Comparison of ENCODE assay signal across 8 cellular contexts in genomic region chr20:40612247-40612646, GRCh38.
"Had no signal": no experiment of that assay in that cellular context is flagged by ENCODE, and none has a peak within 500 bp of the region (broad histone marks: within the 10 kb centered on the region; RNA-seq: fewer than 3 reads in every experiment).

No MANE protein-coding gene starts in this region.

- H3K4me3 ChIP-seq: GM12878 had no signal

- FAIRE-seq: G401.6, GM12878, GM12891, GM12892, GM18507, GM19239 had no signal

- DNase-seq: GDM1, GF-D8 had no signal

- ATAC-seq: GM12878 had no signal
